ENCODE assay signal across 26 cellular contexts in genomic region chr4:39529534-39529933, GRCh38. TPM values are rescaled to one million over a fixed set of nuclear protein-coding genes. Genes with fewer than 3 reads are reported as not detected.
DNase-seq lines count a peak whose midpoint lies in the region; ATAC-seq, FAIRE-seq and TF ChIP-seq lines count a peak whose summit lies in the region.
"Had no signal": no experiment of that assay in that cellular context is flagged by ENCODE, and none has a peak within 500 bp of the region (broad histone marks: within the 10 kb centered on the region; RNA-seq: fewer than 3 reads in every experiment).

No MANE protein-coding gene starts in this region.

- H3K9me3 Mint-ChIP-seq in CD8-positive, alpha-beta memory T cell = peaks cover 6 to 20% (median 13%) of the 10 kb centered on the region in 5 donors
- H3K9me3 Mint-ChIP-seq in endodermal cell = peaks cover 57% of the 10 kb centered on the region
- peaks cover 34% of the 10 kb centered on the region for H3K9me3 Mint-ChIP-seq in nephron

- H3K36me3 Mint-ChIP-seq in CD8-positive, alpha-beta memory T cell = peaks cover 10 to 32% (median 25%) of the 10 kb centered on the region in 3 donors
- H3K36me3 Mint-ChIP-seq in endodermal cell (ENCODE audit: low read depth) (peaks cover 57% of the 10 kb centered on the region), nephron (ENCODE audit: low read depth) (peaks cover 55% of the 10 kb centered on the region)

- no peaks in the 10 kb centered on the region for H3K27me3 Mint-ChIP-seq in CD8-positive, alpha-beta memory T cell
- H3K27me3 Mint-ChIP-seq in endodermal cell (ENCODE audit: insufficient read depth) (no peaks in the 10 kb centered on the region), nephron (ENCODE audit: low read depth) (no peaks in the 10 kb centered on the region)
- H3K27me3 Mint-ChIP-seq: activated B cell treated with CpG ODN at 0.5 μM for 24 hours; activated naive CD8-positive, alpha-beta T cell treated with anti-CD3 and anti-CD28 coated beads for 36 hours; central memory CD8-positive, alpha-beta T cell; naive thymus-derived CD4-positive, alpha-beta T cell had no signal

- H4K20me1 ChIP-seq in OCI-LY1 (ENCODE audit: insufficient read depth, low read length) = no peaks in the 10 kb centered on the region

- H3K4me1 ChIP-seq in CD8-positive, alpha-beta memory T cell (ENCODE audit: insufficient read depth, low read length) = peaks cover 15% of the 10 kb centered on the region
- H3K4me1 ChIP-seq in OCI-LY1 (ENCODE audit: insufficient read depth, low read length, severe bottlenecking) = peaks cover 26% of the 10 kb centered on the region
- no peaks in the 10 kb centered on the region for H3K4me1 ChIP-seq in endodermal cell (ENCODE audit: control insufficient read depth, insufficient read depth, low read length)

- no peak overlapping the region for H3K9ac ChIP-seq in OCI-LY1 (ENCODE audit: low read length)
- no peak overlapping the region for H3K9ac ChIP-seq in endodermal cell (ENCODE audit: extremely low read depth, low read length, poor library complexity, severe bottlenecking)

- H3K36me3 ChIP-seq in CD8-positive, alpha-beta memory T cell (ENCODE audit: insufficient read depth, low read length) = no peaks in the 10 kb centered on the region
- H3K36me3 ChIP-seq in OCI-LY1 (ENCODE audit: insufficient read depth, low read length) (peaks cover 20% of the 10 kb centered on the region), endodermal cell (ENCODE audit: control insufficient read depth, insufficient read depth, low read length) (peaks cover 44% of the 10 kb centered on the region)

- H2AFZ ChIP-seq in OCI-LY1 (ENCODE audit: low read length) = no peak overlapping the region

- no peak for FAIRE-seq in GM19239 (lab: Jason Lieb, UNC)
- FAIRE-seq: HTR-8/SVneo had no signal

- no peaks in the 10 kb centered on the region for H3F3A ChIP-seq in OCI-LY1 (ENCODE audit: insufficient read depth, low read length)

- H3K4me3 Mint-ChIP-seq in CD8-positive, alpha-beta memory T cell = peak overlapping the region in 4 of 7 donors; percentile 17 to 99 (median 48)
- H3K4me3 Mint-ChIP-seq in endodermal cell (peak overlapping the region; percentile 95), nephron (peak overlapping the region; percentile 52 to 75 (median 63))
- H3K4me3 Mint-ChIP-seq: activated B cell treated with CpG ODN at 0.5 μM for 24 hours; activated naive CD8-positive, alpha-beta T cell treated with anti-CD3 and anti-CD28 coated beads for 36 hours; central memory CD8-positive, alpha-beta T cell had no signal

- no peak for DNase-seq in CD8-positive, alpha-beta memory T cell
- no peak for DNase-seq in endodermal cell
- no peak for DNase-seq in AG08395 (ENCODE audit: low spot score)
- DNase-seq in NCI-H1417 (lab: John Stamatoyannopoulos, UW) = no peak
- DNase-seq in GM19239 (ENCODE audit: insufficient read length, low spot score) = no peak
- DNase-seq: activated B cell treated with CpG ODN at 0.5 μM for 24 hours; activated CD4-positive, alpha-beta T cell treated with anti-CD3 and anti-CD28 coated beads, Interleukin-2, amount 50 U/mL, for 48 hours; activated CD8-positive, alpha-beta memory T cell treated with anti-CD3 and anti-CD28 coated beads, Interleukin-2, amount 50 U/mL, for 4 hours; activated naive CD8-positive, alpha-beta T cell treated with anti-CD3 and anti-CD28 coated beads for 36 hours; dorsolateral prefrontal cortex; GOT3; mesendoderm; MV-4-11; naive thymus-derived CD4-positive, alpha-beta T cell; NCI-H187; NCI-H69; posterior cingulate gyrus; T-helper 9 cell; transverse colon had no signal

- no peak for TF ChIP-seq CTCF in OCI-LY1 (IDR thresholded peaks at IDR 0.05; ENCODE audit: low read length)
- TF ChIP-seq CTCF in endodermal cell (conservative IDR thresholded peaks at IDR 0.05) = no peak
- TF ChIP-seq CTCF in nephron (IDR thresholded peaks at IDR 0.05; ENCODE audit: unreplicated experiment in 3 of 3) = no peak

- peaks cover 21 to 30% (median 25%) of the 10 kb centered on the region in 3 donors for H3K4me1 Mint-ChIP-seq in CD8-positive, alpha-beta memory T cell
- H3K4me1 Mint-ChIP-seq in endodermal cell = peaks cover 12% of the 10 kb centered on the region
- peaks cover 24% of the 10 kb centered on the region for H3K4me1 Mint-ChIP-seq in nephron

- CTCF ChIA-PET in CD8-positive, alpha-beta memory T cell (lab: Charles Lee) = no interaction called here

- no peak overlapping the region for H3K27ac ChIP-seq in CD8-positive, alpha-beta memory T cell (ENCODE audit: low read depth, low read length)
- H3K27ac ChIP-seq in OCI-LY1 (ENCODE audit: low read depth, low read length, poor library complexity, severe bottlenecking) (no peak overlapping the region), endodermal cell (ENCODE audit: low read depth, low read length) (no peak overlapping the region)
- H3K27ac ChIP-seq: epithelial cell of prostate had no signal

- POLR2A ChIA-PET in CD8-positive, alpha-beta memory T cell (lab: Charles Lee) = no interaction called here

- no peaks in the 10 kb centered on the region for H3K9me3 ChIP-seq in CD8-positive, alpha-beta memory T cell (ENCODE audit: low read length)
- H3K9me3 ChIP-seq in OCI-LY1 (ENCODE audit: low read length) (no peaks in the 10 kb centered on the region), endodermal cell (ENCODE audit: control insufficient read depth, low read length) (peaks cover 55% of the 10 kb centered on the region)
- H3K9me3 ChIP-seq: transverse colon had no signal

- H3K27me3 ChIP-seq in CD8-positive, alpha-beta memory T cell (ENCODE audit: insufficient read depth, low read length, poor library complexity, severe bottlenecking) = no peaks in the 10 kb centered on the region
- H3K27me3 ChIP-seq in OCI-LY1 (ENCODE audit: insufficient read depth, low read length) (no peaks in the 10 kb centered on the region), endodermal cell (ENCODE audit: control insufficient read depth, insufficient read depth, low read length, poor library complexity, severe bottlenecking) (no peaks in the 10 kb centered on the region)
- H3K27me3 ChIP-seq: dorsolateral prefrontal cortex, transverse colon had no signal

- no peak for ATAC-seq in GM21717 (IDR thresholded peaks at IDR 0.05; ENCODE audit: unreplicated experiment)
- ATAC-seq: left colon; naive thymus-derived CD4-positive, alpha-beta T cell had no signal

- H3K4me2 ChIP-seq in OCI-LY1 (ENCODE audit: low read length) = peak overlapping the region; percentile 97; the same call in 1 of the 2 replicates

- no peaks in the 10 kb centered on the region for H3K9me2 ChIP-seq in OCI-LY1 (ENCODE audit: low read depth, low read length)

- H3K79me2 ChIP-seq in OCI-LY1 (ENCODE audit: insufficient read depth, low read length) = peaks cover 13% of the 10 kb centered on the region

- H3K27ac Mint-ChIP-seq in CD8-positive, alpha-beta memory T cell = peak overlapping the region in 3 of 8 donors; percentile 6 to 34 (median 29)
- H3K27ac Mint-ChIP-seq in endodermal cell = no peak overlapping the region
- peak overlapping the region; percentile 14 to 74 (median 45) for H3K27ac Mint-ChIP-seq in nephron
- H3K27ac Mint-ChIP-seq: activated B cell treated with CpG ODN at 0.5 μM for 24 hours; activated naive CD8-positive, alpha-beta T cell treated with anti-CD3 and anti-CD28 coated beads for 36 hours had no signal

- H3K4me3 ChIP-seq in CD8-positive, alpha-beta memory T cell (ENCODE audit: low read length) = no peak overlapping the region
- H3K4me3 ChIP-seq in OCI-LY1 (ENCODE audit: low read depth, low read length, poor library complexity, severe bottlenecking) (no peak overlapping the region), endodermal cell (ENCODE audit: low read length) (peak overlapping the region; percentile 96)
- H3K4me3 ChIP-seq: transverse colon had no signal

- WGBS in endodermal cell (ENCODE audit: insufficient coverage in 1 of 2, insufficient read length in 1 of 2), 2 experiments = 92 to 93% methylated on average over 2 of the region's 2 CpGs

RNA-seq across cellular contexts. Expression of gene UGDH, which starts 2.3 kb away (rescaled TPM):
- 10 to 100 TPM; 26.9 to 34.9 TPM for total RNA-seq in CD8-positive, alpha-beta memory T cell
- 30.0 TPM for polyA plus RNA-seq in CD8-positive, alpha-beta memory T cell
- 100 to 1,000 TPM; 137 to 141 TPM for total RNA-seq in endodermal cell
- 41.5 TPM for polyA plus RNA-seq in endodermal cell (2013, experiment 1 of 2)
- 44.9 TPM for polyA plus RNA-seq in endodermal cell (2013, experiment 2 of 2)
